In the genomic region with DNA sequence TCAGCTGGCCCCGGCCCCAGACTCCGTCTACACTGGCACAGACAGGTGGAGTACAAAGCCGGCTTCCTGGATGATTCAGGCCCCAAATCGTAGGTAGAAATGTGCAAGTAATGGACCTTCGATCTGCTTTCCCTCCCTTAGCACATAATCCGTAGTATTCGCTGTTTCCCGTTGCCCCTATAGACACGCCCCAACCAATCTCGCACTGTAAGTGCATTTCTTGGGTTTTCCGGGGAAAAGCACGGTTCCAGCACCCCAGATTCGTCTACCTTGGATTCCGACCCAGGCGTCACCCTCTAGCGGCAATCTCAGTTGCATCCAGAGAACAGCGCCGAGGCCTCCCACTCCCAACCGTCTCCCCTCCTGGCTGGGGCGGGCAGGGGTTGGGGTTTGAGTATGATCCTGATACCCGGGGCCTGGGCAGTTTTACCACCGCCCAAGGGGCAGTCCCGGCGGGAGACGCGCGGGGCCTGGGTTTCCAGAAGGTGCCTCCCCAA, we compare ENCODE assay signal across 16 cellular contexts. TPM values are rescaled to one million over a fixed set of nuclear protein-coding genes. Genes with fewer than 3 reads are reported as not detected.
DNase-seq lines count a peak whose midpoint lies in the region; ATAC-seq and TF ChIP-seq lines count a peak whose summit lies in the region.
"Had no signal": no experiment of that assay in that cellular context is flagged by ENCODE, and none has a peak within 500 bp of the region (broad histone marks: within the 10 kb centered on the region; RNA-seq: fewer than 3 reads in every experiment).

No MANE protein-coding gene starts in this region.

- H3K4me3 ChIP-seq in astrocyte of the spinal cord (ENCODE audit: low read depth, low read length) (no peak overlapping the region), lower lobe of right lung (peak overlapping the region; percentile 45), thoracic aorta (peak overlapping the region; percentile 49)
- H3K4me3 ChIP-seq: uterus had no signal

- H3K4me3 Mint-ChIP-seq in activated CD4-positive, alpha-beta T cell treated with anti-CD3 and anti-CD28 coated beads, Interleukin-2, amount 10 ng/mL, durations not matched to agents 7 days and 5 days: peak overlapping the region; percentile 27
- H3K4me3 Mint-ChIP-seq in Calu3 (ENCODE audit: low read depth, unreplicated experiment): no peak overlapping the region
- H3K4me3 Mint-ChIP-seq: activated naive CD8-positive, alpha-beta T cell; nephron progenitor cell; T-cell had no signal

- peaks cover 83% of the 10 kb centered on the region for H3K27me3 Mint-ChIP-seq in activated CD4-positive, alpha-beta T cell treated with anti-CD3 and anti-CD28 coated beads, Interleukin-2, amount 10 ng/mL, durations not matched to agents 7 days and 5 days
- H3K27me3 Mint-ChIP-seq in Calu3 (ENCODE audit: unreplicated experiment): peaks cover 99% of the 10 kb centered on the region

- intact Hi-C loops in lower lobe of right lung (cut with DNase I) (loop anchor here (10.0 kb wide), 1 partner anchor 423 kb away; no protein-coding TSS in a partner anchor), Calu3 (cut with micrococcal nuclease; ENCODE audit: unreplicated experiment) (no loop called here)

- H3K36me3 Mint-ChIP-seq in activated CD4-positive, alpha-beta T cell treated with anti-CD3 and anti-CD28 coated beads, Interleukin-2, amount 10 ng/mL, durations not matched to agents 7 days and 5 days (ENCODE audit: low read depth): no peaks in the 10 kb centered on the region
- peaks cover 3% of the 10 kb centered on the region for H3K36me3 Mint-ChIP-seq in Calu3 (ENCODE audit: insufficient read depth, unreplicated experiment)
- H3K36me3 Mint-ChIP-seq: activated naive CD8-positive, alpha-beta T cell; T-cell had no signal

- no peaks in the 10 kb centered on the region for H3K4me1 ChIP-seq in lower lobe of right lung
- peaks cover 11 to 13% of the 10 kb centered on the region in 2 donors for H3K4me1 ChIP-seq in thoracic aorta (ENCODE audit: control insufficient read depth in 1 of 2, low read depth in 2 of 2)

- CTCF ChIA-PET in activated CD4-positive, alpha-beta T cell treated with anti-CD3 and anti-CD28 coated beads, Interleukin-2, amount 10 ng/mL, durations not matched to agents 7 days and 5 days (lab: Charles Lee): no interaction called here
- CTCF ChIA-PET in Calu3 (lab: Charles Lee): interaction anchor here (0.6 kb wide), 1 partner anchor 1550 kb away, joined by 8 read pairs; no protein-coding TSS in a partner anchor

- TF ChIP-seq CTCF in astrocyte of the spinal cord (IDR thresholded peaks at IDR 0.05; ENCODE audit: low read depth, low read length): peak; percentile 2
- no peak for TF ChIP-seq CTCF in lower lobe of right lung (IDR thresholded peaks at IDR 0.05)
- no peak for TF ChIP-seq CTCF in thoracic aorta (IDR thresholded peaks at IDR 0.05)
- TF ChIP-seq CTCF in Calu3 (IDR thresholded peaks at IDR 0.05; ENCODE audit: unreplicated experiment): no peak

- POLR2A ChIA-PET in activated CD4-positive, alpha-beta T cell treated with anti-CD3 and anti-CD28 coated beads, Interleukin-2, amount 10 ng/mL, durations not matched to agents 7 days and 5 days (lab: Charles Lee): no interaction called here

- H3K9me3 ChIP-seq in lower lobe of right lung: no peaks in the 10 kb centered on the region
- H3K9me3 ChIP-seq in thoracic aorta: no peaks in the 10 kb centered on the region
- H3K9me3 ChIP-seq: uterus had no signal

- no peak for DNase-seq in activated CD4-positive, alpha-beta T cell treated with anti-CD3 and anti-CD28 coated beads, Interleukin-2, amount 10 ng/mL, durations not matched to agents 7 days and 5 days
- no peak for DNase-seq in activated CD4-positive, alpha-beta T cell treated with anti-CD3 and anti-CD28 coated beads, Interleukin-2, amount 50 U/mL, for 1 hour
- DNase-seq in astrocyte of the spinal cord (ENCODE audit: low read depth, low spot score) (no peak), lower lobe of right lung (no peak), thoracic aorta (ENCODE audit: low spot score) (no peak), Calu3 (no peak), superior temporal gyrus (ENCODE audit: extremely low spot score) (no peak)
- DNase-seq: activated CD8-positive, alpha-beta memory T cell treated with anti-CD3 and anti-CD28 coated beads for 24 hours; dermis blood vessel endothelial cell; DMS79 treated with DMSO at 0.1 percent for 48 hours; NCI-H2171; nephron progenitor cell; T-cell; uterus had no signal

- peaks cover 97% of the 10 kb centered on the region for H3K27me3 ChIP-seq in lower lobe of right lung (ENCODE audit: low read depth)
- H3K27me3 ChIP-seq in thoracic aorta (replicated peaks; ENCODE audit: insufficient read depth): peaks cover 44% of the 10 kb centered on the region

- no TSS peak for BruUV-seq in Calu3 (replicated peaks; lab: Mats Ljungman, UMichigan)

- no peaks in the 10 kb centered on the region for H3K4me1 Mint-ChIP-seq in activated CD4-positive, alpha-beta T cell treated with anti-CD3 and anti-CD28 coated beads, Interleukin-2, amount 10 ng/mL, durations not matched to agents 7 days and 5 days
- H3K4me1 Mint-ChIP-seq in Calu3 (ENCODE audit: low read depth, unreplicated experiment): peaks cover 8% of the 10 kb centered on the region
- H3K4me1 Mint-ChIP-seq: T-cell had no signal

- H3K9me3 Mint-ChIP-seq in activated CD4-positive, alpha-beta T cell treated with anti-CD3 and anti-CD28 coated beads, Interleukin-2, amount 10 ng/mL, durations not matched to agents 7 days and 5 days: no peaks in the 10 kb centered on the region
- no peaks in the 10 kb centered on the region for H3K9me3 Mint-ChIP-seq in Calu3 (ENCODE audit: low read depth, unreplicated experiment)
- H3K9me3 Mint-ChIP-seq: nephron progenitor cell, T-cell had no signal

- H3K27ac Mint-ChIP-seq in activated CD4-positive, alpha-beta T cell treated with anti-CD3 and anti-CD28 coated beads, Interleukin-2, amount 10 ng/mL, durations not matched to agents 7 days and 5 days: peak overlapping the region; percentile 50
- H3K27ac Mint-ChIP-seq in Calu3 (ENCODE audit: unreplicated experiment): no peak overlapping the region
- H3K27ac Mint-ChIP-seq: nephron progenitor cell, T-cell had no signal

- H3K27ac ChIP-seq in lower lobe of right lung: peak overlapping the region; percentile 78
- no peak overlapping the region for H3K27ac ChIP-seq in thoracic aorta
- H3K27ac ChIP-seq: uterus had no signal

- in situ Hi-C loops in astrocyte of the spinal cord (cut with HindIII; ENCODE audit: low sequenced_read_pairs): no loop called here

- H3K36me3 ChIP-seq in lower lobe of right lung: no peaks in the 10 kb centered on the region
- no peaks in the 10 kb centered on the region for H3K36me3 ChIP-seq in thoracic aorta
- H3K36me3 ChIP-seq: uterus had no signal

- ATAC-seq in lower lobe of right lung (no peak), thoracic aorta (ENCODE audit: insufficient number of reproducible peaks, low FRiP score, low read depth) (no peak), GM21786 (IDR thresholded peaks at IDR 0.05; ENCODE audit: unreplicated experiment) (no peak)
- ATAC-seq: T-cell had no signal

RNA-seq across cellular contexts. Expression of a gene that starts 12.1 kb away (rescaled TPM):
- not detected for total RNA-seq in activated CD4-positive, alpha-beta T cell treated with anti-CD3 and anti-CD28 coated beads, Interleukin-2, amount 10 ng/mL, durations not matched to agents 7 days and 5 days
- 31.2 TPM for total RNA-seq in lower lobe of right lung
- 1 to 10 TPM in 1 of 2 donors, not detected in 1; 4.1 TPM for total RNA-seq in thoracic aorta
- not detected in 2 replicates for total RNA-seq in Calu3 (2022)

RNA-seq across cellular contexts. Expression of a gene that starts 56.8 kb away (rescaled TPM):
- 10 to 100 TPM; 28.7 to 29.1 TPM for total RNA-seq in activated CD4-positive, alpha-beta T cell treated with anti-CD3 and anti-CD28 coated beads, Interleukin-2, amount 10 ng/mL, durations not matched to agents 7 days and 5 days
- total RNA-seq in lower lobe of right lung: 21.2 TPM
- 10 to 100 TPM; 25.0 to 30.8 TPM for total RNA-seq in thoracic aorta
- 47.8 and 48.9 TPM in 2 replicates for total RNA-seq in Calu3 (2022)
